ENCODE assay signal across 1 cellular context in the genomic region with DNA sequence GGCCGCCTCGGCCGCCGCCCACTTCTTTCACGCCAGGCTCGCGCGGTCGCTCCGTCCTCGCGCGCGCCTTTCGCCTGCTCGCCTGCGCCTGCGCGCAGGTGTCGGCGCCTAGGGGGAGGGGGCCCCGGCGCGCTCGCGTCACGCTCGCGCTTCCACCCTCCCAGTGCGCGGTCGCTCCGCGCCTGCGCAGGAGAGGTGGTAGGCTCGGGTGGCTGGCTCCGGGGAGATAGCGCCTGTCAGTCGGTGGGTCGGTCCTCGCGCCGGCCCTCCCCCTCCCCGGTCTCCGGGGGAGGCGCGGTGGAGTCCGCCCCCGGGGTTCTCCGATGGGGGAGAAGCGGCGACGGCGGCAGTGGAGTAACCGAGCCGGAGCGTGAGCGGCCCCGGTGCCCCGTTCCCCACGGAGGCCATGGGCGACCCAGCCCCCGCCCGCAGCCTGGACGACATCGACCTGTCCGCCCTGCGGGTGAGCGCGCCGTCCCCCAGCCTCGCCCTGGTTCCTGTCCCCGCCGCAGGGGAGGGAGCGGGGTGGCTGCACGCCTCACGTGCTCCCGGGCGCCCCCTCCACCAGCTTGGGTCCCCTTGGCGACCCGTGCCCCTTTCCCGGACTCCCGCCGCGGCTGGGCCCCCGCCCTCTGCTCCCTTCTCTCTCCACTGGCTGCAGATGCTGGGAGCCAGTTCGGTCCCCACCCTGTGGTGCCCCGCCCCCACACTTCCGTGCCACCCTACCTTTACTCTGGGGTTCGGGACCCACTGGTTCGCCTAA.
TF ChIP-seq lines count a peak whose summit lies in the region.

Gene MINK1, plus strand, starts transcription at position 163 of the 763 bp plus-strand sequence. Its CDS starts 244 bp downstream, at position 407.

TF ChIP-seq in HepG2, 621 proteins besides CTCF, POLR2A, EP300 and RAD21 (continued from another document and continues in another):
- TF ChIP-seq, protein P1, sequence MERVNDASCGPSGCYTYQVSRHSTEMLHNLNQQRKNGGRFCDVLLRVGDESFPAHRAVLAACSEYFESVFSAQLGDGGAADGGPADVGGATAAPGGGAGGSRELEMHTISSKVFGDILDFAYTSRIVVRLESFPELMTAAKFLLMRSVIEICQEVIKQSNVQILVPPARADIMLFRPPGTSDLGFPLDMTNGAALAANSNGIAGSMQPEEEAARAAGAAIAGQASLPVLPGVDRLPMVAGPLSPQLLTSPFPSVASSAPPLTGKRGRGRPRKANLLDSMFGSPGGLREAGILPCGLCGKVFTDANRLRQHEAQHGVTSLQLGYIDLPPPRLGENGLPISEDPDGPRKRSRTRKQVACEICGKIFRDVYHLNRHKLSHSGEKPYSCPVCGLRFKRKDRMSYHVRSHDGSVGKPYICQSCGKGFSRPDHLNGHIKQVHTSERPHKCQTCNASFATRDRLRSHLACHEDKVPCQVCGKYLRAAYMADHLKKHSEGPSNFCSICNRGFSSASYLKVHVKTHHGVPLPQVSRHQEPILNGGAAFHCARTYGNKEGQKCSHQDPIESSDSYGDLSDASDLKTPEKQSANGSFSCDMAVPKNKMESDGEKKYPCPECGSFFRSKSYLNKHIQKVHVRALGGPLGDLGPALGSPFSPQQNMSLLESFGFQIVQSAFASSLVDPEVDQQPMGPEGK (CRISPR knock-in tag; IDR thresholded peaks at IDR 0.05) = 0 out of 2 replicates have a peak, but pooled peaks have one; percentile 57
- TF ChIP-seq USF2 (IDR thresholded peaks at IDR 0.05; ENCODE audit: low read depth, low read length) = no peak
- no peak for TF ChIP-seq USF2 (CRISPR knock-in tag; IDR thresholded peaks at IDR 0.05; ENCODE audit: borderline replicate concordance)
- TF ChIP-seq SATB2 (CRISPR knock-in tag; IDR thresholded peaks at IDR 0.05) = 0 out of 2 replicates have a peak, but pooled peaks have one; percentile 38
- TF ChIP-seq SCMH1 (CRISPR knock-in tag; IDR thresholded peaks at IDR 0.05; ENCODE audit: borderline replicate concordance) = no peak
- peak; percentile 88 for TF ChIP-seq ZBTB14 (CRISPR knock-in tag; IDR thresholded peaks at IDR 0.05)
- TF ChIP-seq MYC (CRISPR knock-in tag; IDR thresholded peaks at IDR 0.05; ENCODE audit: borderline replicate concordance) = 0 out of 2 replicates have a peak, but pooled peaks have one; percentile 32
- peak; percentile 74; the same call in 1 of the 2 replicates for TF ChIP-seq MEIS1 (CRISPR knock-in tag; IDR thresholded peaks at IDR 0.05; ENCODE audit: borderline replicate concordance)
- TF ChIP-seq ARNTL (CRISPR knock-in tag; IDR thresholded peaks at IDR 0.05) = peak; percentile 70
- TF ChIP-seq MLXIP (CRISPR knock-in tag; IDR thresholded peaks at IDR 0.05; ENCODE audit: borderline replicate concordance) = no peak
- TF ChIP-seq HES4 (CRISPR knock-in tag; IDR thresholded peaks at IDR 0.05; ENCODE audit: borderline replicate concordance) = 0 out of 2 replicates have a peak, but pooled peaks have one; percentile 16
- TF ChIP-seq DNMT1 (CRISPR knock-in tag; IDR thresholded peaks at IDR 0.05) = 0 out of 2 replicates have a peak, but pooled peaks have one; percentile 22
- no peak for TF ChIP-seq ZNF232 (CRISPR knock-in tag; IDR thresholded peaks at IDR 0.05; ENCODE audit: borderline replicate concordance)
- TF ChIP-seq TP53 (CRISPR knock-in tag; conservative IDR thresholded peaks at IDR 0.05) = 0 out of 2 replicates have a peak, but pooled peaks have one; percentile 32
- peak; percentile 58 for TF ChIP-seq PHF8 (CRISPR knock-in tag; IDR thresholded peaks at IDR 0.05)
- TF ChIP-seq, protein P2, sequence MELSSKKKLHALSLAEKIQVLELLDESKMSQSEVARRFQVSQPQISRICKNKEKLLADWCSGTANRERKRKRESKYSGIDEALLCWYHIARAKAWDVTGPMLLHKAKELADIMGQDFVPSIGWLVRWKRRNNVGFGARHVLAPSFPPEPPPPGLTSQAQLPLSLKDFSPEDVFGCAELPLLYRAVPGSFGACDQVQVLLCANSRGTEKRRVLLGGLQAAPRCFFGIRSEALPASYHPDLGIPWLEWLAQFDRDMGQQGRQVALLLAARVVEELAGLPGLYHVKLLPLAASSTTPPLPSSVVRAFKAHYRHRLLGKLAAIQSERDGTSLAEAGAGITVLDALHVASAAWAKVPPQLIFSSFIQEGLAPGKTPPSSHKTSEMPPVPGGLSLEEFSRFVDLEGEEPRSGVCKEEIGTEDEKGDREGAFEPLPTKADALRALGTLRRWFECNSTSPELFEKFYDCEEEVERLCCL (CRISPR knock-in tag; IDR thresholded peaks at IDR 0.05; ENCODE audit: borderline replicate concordance) = no peak
- TF ChIP-seq, protein P3, sequence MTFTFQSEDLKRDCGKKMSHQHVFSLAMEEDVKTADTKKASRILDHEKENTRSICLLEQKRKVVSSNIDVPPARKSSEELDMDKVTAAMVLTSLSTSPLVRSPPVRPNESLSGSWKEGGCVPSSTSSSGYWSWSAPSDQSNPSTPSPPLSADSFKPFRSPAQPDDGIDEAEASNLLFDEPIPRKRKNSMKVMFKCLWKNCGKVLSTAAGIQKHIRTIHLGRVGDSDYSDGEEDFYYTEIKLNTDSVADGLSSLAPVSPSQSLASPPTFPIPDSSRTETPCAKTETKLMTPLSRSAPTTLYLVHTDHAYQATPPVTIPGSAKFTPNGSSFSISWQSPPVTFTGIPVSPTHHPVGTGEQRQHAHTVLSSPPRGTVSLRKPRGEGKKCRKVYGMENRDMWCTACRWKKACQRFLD (CRISPR knock-in tag; IDR thresholded peaks at IDR 0.05; ENCODE audit: borderline replicate concordance) = no peak
- TF ChIP-seq SALL1 (CRISPR knock-in tag; IDR thresholded peaks at IDR 0.05) = peak; percentile 63
- TF ChIP-seq, protein P4, sequence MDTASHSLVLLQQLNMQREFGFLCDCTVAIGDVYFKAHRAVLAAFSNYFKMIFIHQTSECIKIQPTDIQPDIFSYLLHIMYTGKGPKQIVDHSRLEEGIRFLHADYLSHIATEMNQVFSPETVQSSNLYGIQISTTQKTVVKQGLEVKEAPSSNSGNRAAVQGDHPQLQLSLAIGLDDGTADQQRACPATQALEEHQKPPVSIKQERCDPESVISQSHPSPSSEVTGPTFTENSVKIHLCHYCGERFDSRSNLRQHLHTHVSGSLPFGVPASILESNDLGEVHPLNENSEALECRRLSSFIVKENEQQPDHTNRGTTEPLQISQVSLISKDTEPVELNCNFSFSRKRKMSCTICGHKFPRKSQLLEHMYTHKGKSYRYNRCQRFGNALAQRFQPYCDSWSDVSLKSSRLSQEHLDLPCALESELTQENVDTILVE (CRISPR knock-in tag; IDR thresholded peaks at IDR 0.05) = peak; percentile 60; the same call in 1 of the 2 replicates
- TF ChIP-seq ZNF609 (CRISPR knock-in tag; IDR thresholded peaks at IDR 0.05; ENCODE audit: borderline replicate concordance) = peak; percentile 14; the same call in 1 of the 2 replicates
- TF ChIP-seq ARNT2 (CRISPR knock-in tag; IDR thresholded peaks at IDR 0.05; ENCODE audit: low read depth) = peak; percentile 61; the same call in 1 of the 2 replicates
- TF ChIP-seq MBD4 (IDR thresholded peaks at IDR 0.05; ENCODE audit: borderline replicate concordance, low read length) = no peak
- TF ChIP-seq NFYB (CRISPR knock-in tag; IDR thresholded peaks at IDR 0.05) = no peak
- TF ChIP-seq, protein P5, sequence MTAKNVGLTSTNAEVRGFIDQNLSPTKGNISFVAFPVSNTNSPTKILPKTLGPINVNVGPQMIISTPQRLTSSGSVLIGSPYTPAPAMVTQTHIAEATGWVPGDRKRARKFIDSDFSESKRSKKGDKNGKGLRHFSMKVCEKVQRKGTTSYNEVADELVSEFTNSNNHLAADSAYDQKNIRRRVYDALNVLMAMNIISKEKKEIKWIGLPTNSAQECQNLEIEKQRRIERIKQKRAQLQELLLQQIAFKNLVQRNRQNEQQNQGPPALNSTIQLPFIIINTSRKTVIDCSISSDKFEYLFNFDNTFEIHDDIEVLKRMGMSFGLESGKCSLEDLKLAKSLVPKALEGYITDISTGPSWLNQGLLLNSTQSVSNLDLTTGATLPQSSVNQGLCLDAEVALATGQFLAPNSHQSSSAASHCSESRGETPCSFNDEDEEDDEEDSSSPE (CRISPR knock-in tag; IDR thresholded peaks at IDR 0.05) = peak; percentile 44; the same call in 1 of the 2 replicates
- TF ChIP-seq ZNF362 (CRISPR knock-in tag; IDR thresholded peaks at IDR 0.05; ENCODE audit: borderline replicate concordance) = 0 out of 2 replicates have a peak, but pooled peaks have one; percentile 46
- peak; percentile 63; the same call in 1 of the 2 replicates for TF ChIP-seq ARID2 (CRISPR knock-in tag; IDR thresholded peaks at IDR 0.05; ENCODE audit: borderline replicate concordance)
- peak; percentile 80; the same call in 1 of the 2 replicates for TF ChIP-seq ZNF451 (CRISPR knock-in tag; IDR thresholded peaks at IDR 0.05)
- peak; percentile 72 for TF ChIP-seq ZNF225 (CRISPR knock-in tag; IDR thresholded peaks at IDR 0.05)
- no peak for TF ChIP-seq GATAD2A (CRISPR knock-in tag; IDR thresholded peaks at IDR 0.05)
